ENCODE assay signal across 8 cellular contexts in the genomic region with DNA sequence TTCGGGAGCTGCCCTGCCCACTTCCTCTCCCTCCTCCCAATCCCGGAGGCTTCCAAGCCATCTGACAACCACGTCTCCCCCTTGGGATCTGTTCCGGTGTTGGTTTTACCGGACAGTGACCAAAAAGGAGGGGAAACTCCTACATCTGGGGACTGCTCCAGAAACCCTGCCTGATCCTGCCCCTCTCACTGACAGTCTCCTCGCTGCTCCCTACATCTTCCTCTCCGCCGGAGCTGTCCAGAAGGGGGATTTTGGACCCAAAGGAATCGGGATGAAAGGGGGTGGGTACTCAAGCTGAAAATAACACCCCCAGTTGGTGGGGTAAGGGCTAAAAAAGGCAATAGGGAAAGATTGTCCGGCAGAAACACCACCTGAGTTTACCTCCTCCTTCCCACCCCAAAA. TPM values are rescaled to one million over a fixed set of nuclear protein-coding genes. Genes with fewer than 3 reads are reported as not detected.
A peak's percentile ranks its signal among the peaks of the same experiment; 100 is the strongest.
DNase-seq lines count a peak whose midpoint lies in the region; ATAC-seq and TF ChIP-seq lines count a peak whose summit lies in the region.

No MANE protein-coding gene starts in this region.

- no TSS peak for BruUV-seq in Caco-2 (replicated peaks; lab: Mats Ljungman, UMichigan)

- no peaks in the 10 kb centered on the region for H3K27me3 Mint-ChIP-seq in Caco-2 (ENCODE audit: insufficient read depth, unreplicated experiment)

- WGBS in body of pancreas, 2 donors: 0 to 1% methylated on average over 10 of the region's 10 CpGs
- WGBS in prostate gland: 0% methylated on average over 10 of the region's 10 CpGs

- H3K36me3 ChIP-seq in Caco-2 (ENCODE audit: control insufficient read depth, insufficient read depth, low read length): no peaks in the 10 kb centered on the region
- H3K36me3 ChIP-seq in HUES48 (ENCODE audit: control insufficient read depth, insufficient read depth, low read length): peaks cover 10% of the 10 kb centered on the region
- H3K36me3 ChIP-seq in body of pancreas (replicated peaks in 1 of 2; ENCODE audit: insufficient read depth in 1 of 2, low read depth in 2 of 2): no peaks in the 10 kb centered on the region
- H3K36me3 ChIP-seq in prostate gland: no peaks in the 10 kb centered on the region

- TF ChIP-seq POLR2A in body of pancreas (IDR thresholded peaks at IDR 0.05): peak in 2 of 3 donors; percentile 53 to 67
- TF ChIP-seq POLR2A in prostate gland (IDR thresholded peaks at IDR 0.05): peak; percentile 69

- H3K4me3 ChIP-seq in Caco-2 (ENCODE audit: low read depth, low read length) (peak overlapping the region; percentile 77), HUES48 (ENCODE audit: low read depth, low read length) (peak overlapping the region; percentile 86), body of pancreas (peak overlapping the region; percentile 54 to 82), prostate gland (peak overlapping the region; percentile 80 to 82)

- H3K9me3 ChIP-seq in Caco-2 (no peaks in the 10 kb centered on the region), HUES48 (ENCODE audit: control insufficient read depth, insufficient read depth, low read length) (0 out of 2 replicates have a peak, but pooled peaks cover 2% of the 10 kb centered on the region), body of pancreas (no peaks in the 10 kb centered on the region), prostate gland (no peaks in the 10 kb centered on the region)

- H3K4me3 Mint-ChIP-seq in Caco-2 (ENCODE audit: unreplicated experiment): peak overlapping the region; percentile 93

- DNase-seq in Caco-2 (peak; percentile 70 to 76), RWPE1 (ENCODE audit: low spot score) (peak; percentile 68), body of pancreas (peak; percentile 47 to 56 (median 54)), iPS DF 19.7 (ENCODE audit: low read depth, low spot score) (peak; percentile 84), prostate gland (ENCODE audit: low spot score) (peak; percentile 78)
- DNase-seq in activated CD4-positive, CD25-positive, alpha-beta regulatory T cell treated with anti-CD3 and anti-CD28 coated beads, Interleukin-2, amount 50 U/mL, for 72 hours: no peak

- H3K9ac ChIP-seq in HUES48 (ENCODE audit: low read depth, low read length): peak overlapping the region; percentile 88

- H3K27ac ChIP-seq in HUES48 (ENCODE audit: low read depth, low read length) (peak overlapping the region; percentile 97), RWPE1 (peak overlapping the region; percentile 98), body of pancreas (peak overlapping the region; percentile 92 to 98 (median 98)), prostate gland (peak overlapping the region; percentile 99 to 100)

- H3K4me1 Mint-ChIP-seq in Caco-2 (ENCODE audit: low read depth, unreplicated experiment): peaks cover 27% of the 10 kb centered on the region

- CTCF ChIA-PET in Caco-2 (lab: Charles Lee): no interaction called here
- CTCF ChIA-PET in RWPE1 (lab: Yijun Ruan, JAX): interaction anchor here (0.7 kb wide), 1 partner anchor 31 kb away, joined by 3 read pairs; no protein-coding TSS in a partner anchor

- ATAC-seq in body of pancreas (no peak), GM19023 (IDR thresholded peaks at IDR 0.05; ENCODE audit: unreplicated experiment) (no peak)

- intact Hi-C loops in Caco-2 (cut with micrococcal nuclease; ENCODE audit: unreplicated experiment): loop anchor here (5.0 kb wide), 1 partner anchor 107 kb away; no protein-coding TSS in a partner anchor
- intact Hi-C loops in body of pancreas (cut with DNase I): no loop called here
- intact Hi-C loops in prostate gland (cut with DNase I): loop anchor here (5.0 kb wide), 1 partner anchor 73 kb away; a partner anchor contains a TSS

- no peak for TF ChIP-seq CTCF in Caco-2 (IDR thresholded peaks at IDR 0.05; ENCODE audit: insufficient read depth in 1 of 2, low read depth in 1 of 2, low read length in 1 of 2, severe bottlenecking in 1 of 2, unreplicated experiment in 1 of 2)
- TF ChIP-seq CTCF in RWPE1 (conservative IDR thresholded peaks at IDR 0.05; ENCODE audit: low read depth): no peak
- TF ChIP-seq CTCF in body of pancreas (IDR thresholded peaks at IDR 0.05): no peak
- peak in 1 of 4 experiments; percentile 14 for TF ChIP-seq CTCF in prostate gland (IDR thresholded peaks at IDR 0.05)

- H3K36me3 Mint-ChIP-seq in Caco-2 (ENCODE audit: insufficient read depth, unreplicated experiment): peaks cover 7% of the 10 kb centered on the region

- H3K27me3 ChIP-seq in Caco-2 (replicated peaks; ENCODE audit: control insufficient read depth, insufficient read depth, low read length): no peaks in the 10 kb centered on the region
- H3K27me3 ChIP-seq in HUES48 (ENCODE audit: control insufficient read depth, insufficient read depth, low read length): no peaks in the 10 kb centered on the region
- no peaks in the 10 kb centered on the region for H3K27me3 ChIP-seq in body of pancreas
- H3K27me3 ChIP-seq in prostate gland (replicated peaks; ENCODE audit: insufficient read depth): no peaks in the 10 kb centered on the region

- no peaks in the 10 kb centered on the region for H3K9me3 Mint-ChIP-seq in Caco-2 (ENCODE audit: unreplicated experiment)

- peaks cover 7% of the 10 kb centered on the region for H3K4me1 ChIP-seq in Caco-2
- H3K4me1 ChIP-seq in HUES48 (ENCODE audit: control insufficient read depth, insufficient read depth, low read length): peaks cover 29% of the 10 kb centered on the region
- H3K4me1 ChIP-seq in body of pancreas: peaks cover 17% of the 10 kb centered on the region
- no peaks in the 10 kb centered on the region for H3K4me1 ChIP-seq in prostate gland (replicated peaks)

- peak overlapping the region; percentile 82 for H3K27ac Mint-ChIP-seq in Caco-2 (ENCODE audit: unreplicated experiment)

- POLR2A ChIA-PET in Caco-2 (lab: Charles Lee) (no interaction called here), RWPE1 (lab: Yijun Ruan, JAX; ENCODE audit: low non-redundant PET) (interaction anchor here (0.7 kb wide), 1 partner anchor 86 kb away, joined by 3 read pairs; no protein-coding TSS in a partner anchor)

RNA-seq across cellular contexts. Expression of a gene that starts 1.5 kb away (rescaled TPM):
- total RNA-seq in Caco-2 (2022) (19.8 and 21.8 TPM in 2 replicates), body of pancreas (10 to 100 TPM; 10.6 to 11.9 TPM), prostate gland (10 to 100 TPM; 11.7 to 32.8 TPM)
